In the genomic region with DNA sequence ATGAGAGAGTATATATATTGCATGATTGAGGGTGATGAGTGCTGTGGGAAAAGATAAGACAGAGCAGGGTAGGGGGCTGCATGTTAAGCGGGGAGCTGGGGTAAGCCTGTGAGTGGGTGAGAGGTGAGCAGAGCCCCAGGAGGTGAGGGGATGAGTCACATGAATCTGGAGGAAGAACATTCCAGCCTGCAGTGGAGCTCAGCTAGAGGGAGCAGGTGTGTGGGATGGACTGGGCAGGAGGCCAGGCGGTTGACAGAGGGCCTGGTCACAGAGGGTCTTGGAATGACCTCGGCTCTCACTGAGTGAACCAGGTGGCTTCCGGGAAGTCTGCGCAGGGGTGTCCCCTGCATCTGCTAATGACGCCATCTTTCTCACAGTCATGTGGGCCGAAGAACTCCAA, we compare ENCODE assay signal across 8 cellular contexts. TPM values are rescaled to one million over a fixed set of nuclear protein-coding genes. Genes with fewer than 3 reads are reported as not detected.
A peak's percentile ranks its signal among the peaks of the same experiment; 100 is the strongest.
DNase-seq lines count a peak whose midpoint lies in the region; ATAC-seq, FAIRE-seq and TF ChIP-seq lines count a peak whose summit lies in the region.

No MANE protein-coding gene starts in this region.

- no peaks in the 10 kb centered on the region for H3K9me3 Mint-ChIP-seq in osteocyte (ENCODE audit: unreplicated experiment)

- no peak overlapping the region for H3K4me3 Mint-ChIP-seq in osteocyte (ENCODE audit: unreplicated experiment)

- no peaks in the 10 kb centered on the region for H3K9me2 ChIP-seq in MM.1S (replicated peaks; ENCODE audit: insufficient read depth, low read length)

- DNase-seq in DMS53 (lab: John Stamatoyannopoulos, UW), result peak; percentile 73
- DNase-seq in RCC 7860 (ENCODE audit: low spot score), result peak; percentile 93
- peak; percentile 73 to 96 for DNase-seq in fibroblast of lung (ENCODE audit: low read depth in 2 of 2)
- DNase-seq in osteocyte (ENCODE audit: extremely low spot score, unreplicated experiment), result no peak
- no peak for DNase-seq in D341Med (ENCODE audit: low spot score)
- DNase-seq in NCI-H146 (lab: John Stamatoyannopoulos, UW), result no peak
- DNase-seq in MM.1S, result no peak

- H3K4me1 Mint-ChIP-seq in osteocyte (ENCODE audit: unreplicated experiment), result peaks cover 41% of the 10 kb centered on the region

- H3K36me3 Mint-ChIP-seq in osteocyte (ENCODE audit: unreplicated experiment), result peaks cover 58% of the 10 kb centered on the region

- H2AFZ ChIP-seq in fibroblast of lung (ENCODE audit: low read length), result no peak overlapping the region
- no peak overlapping the region for H2AFZ ChIP-seq in MM.1S (ENCODE audit: low read length)

- H3K4me2 ChIP-seq in fibroblast of lung (ENCODE audit: extremely low read depth, insufficient read depth, low read length) (peak overlapping the region; percentile 77), MM.1S (ENCODE audit: low read depth, low read length) (no peak overlapping the region)

- no peak for FAIRE-seq in RCC 7860 (lab: Jason Lieb, UNC)

- H3K79me2 ChIP-seq in fibroblast of lung (ENCODE audit: control insufficient read depth, insufficient read depth, low read length) (no peaks in the 10 kb centered on the region), MM.1S (ENCODE audit: low read length) (no peaks in the 10 kb centered on the region)

- H3K9ac ChIP-seq in fibroblast of lung (ENCODE audit: insufficient read depth, low read length), result no peak overlapping the region
- H3K9ac ChIP-seq in MM.1S (ENCODE audit: low read length), result no peak overlapping the region

- H3K27me3 Mint-ChIP-seq in osteocyte (ENCODE audit: unreplicated experiment), result no peaks in the 10 kb centered on the region

- H3K27ac Mint-ChIP-seq in osteocyte (ENCODE audit: unreplicated experiment), result peak overlapping the region; percentile 61

- H3K27ac ChIP-seq in fibroblast of lung (ENCODE audit: insufficient read depth, low read length) (peak overlapping the region; percentile 89), MM.1S (ENCODE audit: low read length) (no peak overlapping the region)

- H4K20me1 ChIP-seq in fibroblast of lung (ENCODE audit: control insufficient read depth, extremely low read depth, insufficient read depth, low read length), result no peaks in the 10 kb centered on the region
- H4K20me1 ChIP-seq in MM.1S (ENCODE audit: insufficient read depth, low read length), result no peaks in the 10 kb centered on the region

- TF ChIP-seq CTCF in fibroblast of lung (conservative IDR thresholded peaks at IDR 0.05 in 1 of 2, IDR thresholded peaks at IDR 0.05 in 1 of 2; ENCODE audit: low read depth in 1 of 2, low read length in 2 of 2) (no peak), osteocyte (IDR thresholded peaks at IDR 0.05) (no peak), MM.1S (IDR thresholded peaks at IDR 0.05; ENCODE audit: low read length) (no peak)

- H3F3A ChIP-seq in MM.1S (ENCODE audit: insufficient read depth, low read length), result no peaks in the 10 kb centered on the region

- no peaks in the 10 kb centered on the region for H3K27me3 ChIP-seq in fibroblast of lung (ENCODE audit: control insufficient read depth, insufficient read depth, low read length)
- H3K27me3 ChIP-seq in MM.1S (replicated peaks; ENCODE audit: insufficient read depth, low read length), result no peaks in the 10 kb centered on the region

- H3K4me3 ChIP-seq in fibroblast of lung (replicated peaks in 1 of 4; ENCODE audit: control extremely low read depth in 1 of 4, insufficient read depth in 1 of 4, low read depth in 3 of 4, low read length in 4 of 4), result no peak overlapping the region
- H3K4me3 ChIP-seq in MM.1S (ENCODE audit: low read length), result no peak overlapping the region

- no peaks in the 10 kb centered on the region for H3K9me3 ChIP-seq in fibroblast of lung (ENCODE audit: control insufficient read depth, insufficient read depth, low read depth, low read length)
- no peaks in the 10 kb centered on the region for H3K9me3 ChIP-seq in MM.1S (replicated peaks; ENCODE audit: insufficient read depth, low read length)

- no peak for ATAC-seq in HG03025 (IDR thresholded peaks at IDR 0.05; ENCODE audit: low FRiP score, unreplicated experiment)

- H3K4me1 ChIP-seq in fibroblast of lung (ENCODE audit: control insufficient read depth, extremely low read depth, insufficient read depth, low read length) (peaks cover 56% of the 10 kb centered on the region), MM.1S (ENCODE audit: low read length) (no peaks in the 10 kb centered on the region)

- H3K36me3 ChIP-seq in fibroblast of lung (ENCODE audit: control insufficient read depth, insufficient read depth, low read length), result peaks cover 14% of the 10 kb centered on the region
- H3K36me3 ChIP-seq in MM.1S (replicated peaks; ENCODE audit: insufficient read depth, low read length), result no peaks in the 10 kb centered on the region

RNA-seq across cellular contexts. Expression of a gene that starts 44.4 kb away (rescaled TPM):
- total RNA-seq in fibroblast of lung (30.3 and 47.9 TPM in 2 replicates), osteocyte (49.6 and 52.6 TPM in 2 replicates)
- polyA plus RNA-seq in fibroblast of lung, result 53.5 and 54.3 TPM in 2 replicates
- 35.3 and 39.9 TPM in 2 replicates for polyA plus RNA-seq in fibroblast of lung (2012)
- 53.2 and 56.8 TPM in 2 replicates for polyA minus RNA-seq in fibroblast of lung (ENCODE audit: low replicate concordance)

RNA-seq across cellular contexts. Expression of a gene that starts 47.5 kb away (rescaled TPM):
- total RNA-seq in fibroblast of lung (82.4 and 168 TPM in 2 replicates), osteocyte (42.3 and 43.5 TPM in 2 replicates)
- 246 and 340 TPM in 2 replicates for polyA plus RNA-seq in fibroblast of lung
- polyA plus RNA-seq in fibroblast of lung (2012), result 132 and 183 TPM in 2 replicates
- 302 and 374 TPM in 2 replicates for polyA minus RNA-seq in fibroblast of lung (ENCODE audit: low replicate concordance)

RNA-seq across cellular contexts. Expression of a gene that starts 51.7 kb away (rescaled TPM):
- 9.2 and 9.4 TPM in 2 replicates for total RNA-seq in fibroblast of lung
- 10.3 and 14.0 TPM in 2 replicates for polyA plus RNA-seq in fibroblast of lung
- 14.8 and 17.6 TPM in 2 replicates for polyA plus RNA-seq in fibroblast of lung (2012)
- polyA minus RNA-seq in fibroblast of lung (ENCODE audit: low replicate concordance), result 2.2 and 6.0 TPM in 2 replicates
- 14.4 and 15.7 TPM in 2 replicates for total RNA-seq in osteocyte

Comparison
In these comparisons a context has a peak if more than half of its experiments do, and no peak if none do; other contexts are left out.
1. DNase-seq: peak in DMS53 (single experiment), RCC 7860 (single experiment) and fibroblast of lung (2 of 2); none in osteocyte (single experiment), D341Med (single experiment), NCI-H146 (single experiment) and MM.1S (single experiment).